8 cellular contexts compared by ENCODE assay signal in genomic region chr12:50222275-50222783, GRCh38. TPM values are rescaled to one million over a fixed set of nuclear protein-coding genes. Genes with fewer than 3 reads are reported as not detected.
DNase-seq lines count a peak whose midpoint lies in the region; ATAC-seq and TF ChIP-seq lines count a peak whose summit lies in the region.

No MANE protein-coding gene starts in this region.

- H3K27me3 ChIP-seq in left ventricle myocardium inferior (ENCODE audit: low read depth): no peaks in the 10 kb centered on the region

- H3K36me3 ChIP-seq in left ventricle myocardium inferior: peaks cover 7% of the 10 kb centered on the region

- no peaks in the 10 kb centered on the region for H3K9me3 ChIP-seq in left ventricle myocardium inferior (replicated peaks)

- peaks cover 40% of the 10 kb centered on the region for H3K4me1 ChIP-seq in left ventricle myocardium inferior

- in situ Hi-C loops in Caki2 (cut with HindIII; ENCODE audit: low pct_unique_long_range_greater_than_20kb, low sequenced_read_pairs): no loop called here

- DNase-seq in Caki2 (ENCODE audit: low read depth): peak; percentile 84
- DNase-seq in HCEC 1CT: peak; percentile 92
- peak; percentile 53 for DNase-seq in NOMO-1 treated with DMSO at 0.1 percent for 48 hours (lab: John Stamatoyannopoulos, UW; ENCODE audit: unreplicated experiment)
- peak in 31 of 56 donors; percentile 1 to 46 (median 17) for DNase-seq in amygdala (lab: John Stamatoyannopoulos, UW)
- DNase-seq in left ventricle myocardium inferior: peak; percentile 34
- peak; percentile 85 for DNase-seq in pons (ENCODE audit: low spot score)
- no peak for DNase-seq in NCI-H1105 treated with DMSO at 0.1 percent for 48 hours (lab: John Stamatoyannopoulos, UW)

- peak; percentile 45 for TF ChIP-seq CTCF in left ventricle myocardium inferior (IDR thresholded peaks at IDR 0.05; ENCODE audit: borderline replicate concordance)

- ATAC-seq in HG03280 (IDR thresholded peaks at IDR 0.05; ENCODE audit: unreplicated experiment): no peak

- H3K27ac ChIP-seq in left ventricle myocardium inferior (replicated peaks): peak overlapping the region; percentile 88

- intact Hi-C loops in left ventricle myocardium inferior (cut with micrococcal nuclease): no loop called here

- peak overlapping the region; percentile 64 for H3K4me3 ChIP-seq in left ventricle myocardium inferior

RNA-seq across cellular contexts. Expression of gene CERS5, which starts 55.2 kb away (rescaled TPM):
- 47.1 and 78.6 TPM in 2 replicates for total RNA-seq in Caki2 (2014; rRNA removed; shearing (Covaris generic); ENCODE audit: low replicate concordance)
- total RNA-seq in left ventricle myocardium inferior: 7.6 TPM
